14 cellular contexts compared by ENCODE assay signal in genomic region chr13:114149774-114150740, GRCh38. TPM values are rescaled to one million over a fixed set of nuclear protein-coding genes. Genes with fewer than 3 reads are reported as not detected.
DNase-seq lines count a peak whose midpoint lies in the region; ATAC-seq and TF ChIP-seq lines count a peak whose summit lies in the region.
"Had no signal": no experiment of that assay in that cellular context is flagged by ENCODE, and none has a peak within 500 bp of the region (broad histone marks: within the 10 kb centered on the region; RNA-seq: fewer than 3 reads in every experiment).

No MANE protein-coding gene starts in this region.

- no peaks in the 10 kb centered on the region for H3K4me1 ChIP-seq in sigmoid colon

- ATAC-seq in activated naive CD4-positive, alpha-beta T cell treated with anti-CD3 and anti-CD28 coated beads, Interleukin-2, amount 50 U/mL, for 72 hours: peak in 1 of 2 donors; percentile 31
- no peak for ATAC-seq in stimulated activated effector memory CD8-positive, alpha-beta T cell treated with anti-CD3 and anti-CD28 coated beads, Interleukin-12 subunit alpha, Interleukin-12 subunit beta, amount 100 ng/mL, for 72 hours
- ATAC-seq in HG03135 (IDR thresholded peaks at IDR 0.05; ENCODE audit: unreplicated experiment) (no peak), GM21825 (IDR thresholded peaks at IDR 0.05; ENCODE audit: unreplicated experiment) (no peak)
- ATAC-seq: activated CD4-positive, CD25-positive, alpha-beta regulatory T cell treated with anti-CD3 and anti-CD28 coated beads, Interleukin-2, amount 50 U/mL, for 24 hours had no signal

- POLR2A ChIA-PET in activated CD4-positive, alpha-beta T cell treated with anti-CD3 and anti-CD28 coated beads, Interleukin-2, amount 10 ng/mL, durations not matched to agents 7 days and 5 days (lab: Charles Lee): no interaction called here

- intact Hi-C loops in sigmoid colon (cut with DNase I): no loop called here

- WGBS in sigmoid colon, 2 donors: 74 to 92% methylated on average over 12 of the region's 12 CpGs

- H3K9me3 Mint-ChIP-seq in activated CD4-positive, alpha-beta T cell treated with anti-CD3 and anti-CD28 coated beads, Interleukin-2, amount 10 ng/mL, durations not matched to agents 7 days and 5 days: peaks cover 8% of the 10 kb centered on the region
- peaks cover 7% of the 10 kb centered on the region in 2 donors for H3K9me3 Mint-ChIP-seq in activated naive CD4-positive, alpha-beta T cell treated with anti-CD3 and anti-CD28 coated beads, Interleukin-2, amount 50 U/mL, for 72 hours
- peaks cover 5% of the 10 kb centered on the region for H3K9me3 Mint-ChIP-seq in stimulated activated effector memory CD8-positive, alpha-beta T cell treated with anti-CD3 and anti-CD28 coated beads, Interleukin-12 subunit alpha, Interleukin-12 subunit beta, amount 100 ng/mL, for 72 hours
- H3K9me3 Mint-ChIP-seq: endodermal cell had no signal

- DNase-seq in activated CD4-positive, alpha-beta T cell treated with anti-CD3 and anti-CD28 coated beads, Interleukin-2, amount 10 ng/mL, durations not matched to agents 7 days and 5 days: no peak
- no peak for DNase-seq in activated CD4-positive, alpha-beta T cell treated with anti-CD3 and anti-CD28 coated beads for 1 hour
- DNase-seq in NCI-H2029 treated with DMSO at 0.1 percent for 48 hours (lab: John Stamatoyannopoulos, UW): peak; percentile 80
- no peak for DNase-seq in activated naive CD4-positive, alpha-beta T cell treated with anti-CD3 and anti-CD28 coated beads, Interleukin-2, amount 50 U/mL, for 72 hours (ENCODE audit: low spot score in 2 of 2)
- DNase-seq in stimulated activated effector memory CD8-positive, alpha-beta T cell treated with anti-CD3 and anti-CD28 coated beads, Interleukin-12 subunit alpha, Interleukin-12 subunit beta, amount 100 ng/mL, for 72 hours (ENCODE audit: low spot score in 2 of 2): no peak
- no peak for DNase-seq in sigmoid colon
- DNase-seq: endodermal cell; NCI-H1930; stimulated activated CD4-positive, alpha-beta T cell treated with anti-CD3 and anti-CD28 coated beads, Interleukin-4, amount 100 ng/mL, for 24 hours had no signal

- CTCF ChIA-PET in activated CD4-positive, alpha-beta T cell treated with anti-CD3 and anti-CD28 coated beads, Interleukin-2, amount 10 ng/mL, durations not matched to agents 7 days and 5 days (lab: Charles Lee): interaction anchor here (2.3 kb wide), 1 partner anchor 11 kb away, joined by 5 read pairs; no protein-coding TSS in a partner anchor

- TF ChIP-seq EP300 in sigmoid colon (IDR thresholded peaks at IDR 0.05): no peak

- no peak for TF ChIP-seq POLR2A in sigmoid colon (IDR thresholded peaks at IDR 0.05)

- H3K27ac ChIP-seq in sigmoid colon: no peak overlapping the region

- H3K27me3 Mint-ChIP-seq in activated CD4-positive, alpha-beta T cell treated with anti-CD3 and anti-CD28 coated beads, Interleukin-2, amount 10 ng/mL, durations not matched to agents 7 days and 5 days: no peaks in the 10 kb centered on the region

- peaks cover 91% of the 10 kb centered on the region for H3K4me1 Mint-ChIP-seq in activated CD4-positive, alpha-beta T cell treated with anti-CD3 and anti-CD28 coated beads, Interleukin-2, amount 10 ng/mL, durations not matched to agents 7 days and 5 days
- H3K4me1 Mint-ChIP-seq in stimulated activated effector memory CD8-positive, alpha-beta T cell treated with anti-CD3 and anti-CD28 coated beads, Interleukin-12 subunit alpha, Interleukin-12 subunit beta, amount 100 ng/mL, for 72 hours: peaks cover 84% of the 10 kb centered on the region

- H3K4me3 ChIP-seq in sigmoid colon: no peak overlapping the region

- no peak for TF ChIP-seq CTCF in sigmoid colon (IDR thresholded peaks at IDR 0.05)

- H3K36me3 Mint-ChIP-seq in activated CD4-positive, alpha-beta T cell treated with anti-CD3 and anti-CD28 coated beads, Interleukin-2, amount 10 ng/mL, durations not matched to agents 7 days and 5 days (ENCODE audit: low read depth): peaks cover 48% of the 10 kb centered on the region
- H3K36me3 Mint-ChIP-seq in activated naive CD4-positive, alpha-beta T cell treated with anti-CD3 and anti-CD28 coated beads, Interleukin-2, amount 50 U/mL, for 72 hours: no peaks in the 10 kb centered on the region
- H3K36me3 Mint-ChIP-seq in stimulated activated effector memory CD8-positive, alpha-beta T cell treated with anti-CD3 and anti-CD28 coated beads, Interleukin-12 subunit alpha, Interleukin-12 subunit beta, amount 100 ng/mL, for 72 hours: peaks cover 10% of the 10 kb centered on the region

- H3K36me3 ChIP-seq in sigmoid colon: no peaks in the 10 kb centered on the region

- H3K4me3 Mint-ChIP-seq in activated CD4-positive, alpha-beta T cell treated with anti-CD3 and anti-CD28 coated beads, Interleukin-2, amount 10 ng/mL, durations not matched to agents 7 days and 5 days: peak overlapping the region; percentile 61
- H3K4me3 Mint-ChIP-seq in stimulated activated effector memory CD8-positive, alpha-beta T cell treated with anti-CD3 and anti-CD28 coated beads, Interleukin-12 subunit alpha, Interleukin-12 subunit beta, amount 100 ng/mL, for 72 hours: peak overlapping the region; percentile 59
- H3K4me3 Mint-ChIP-seq: endodermal cell had no signal

- peak overlapping the region; percentile 97 for H3K27ac Mint-ChIP-seq in activated CD4-positive, alpha-beta T cell treated with anti-CD3 and anti-CD28 coated beads, Interleukin-2, amount 10 ng/mL, durations not matched to agents 7 days and 5 days
- H3K27ac Mint-ChIP-seq in activated naive CD4-positive, alpha-beta T cell treated with anti-CD3 and anti-CD28 coated beads, Interleukin-2, amount 50 U/mL, for 72 hours: peak overlapping the region; percentile 93 to 98
- peak overlapping the region; percentile 91 for H3K27ac Mint-ChIP-seq in stimulated activated effector memory CD8-positive, alpha-beta T cell treated with anti-CD3 and anti-CD28 coated beads, Interleukin-12 subunit alpha, Interleukin-12 subunit beta, amount 100 ng/mL, for 72 hours
- H3K27ac Mint-ChIP-seq: endodermal cell had no signal

- H3K27me3 ChIP-seq in sigmoid colon: no peaks in the 10 kb centered on the region

- no peaks in the 10 kb centered on the region for H3K9me3 ChIP-seq in sigmoid colon

RNA-seq across cellular contexts. Expression of gene RASA3, which starts 17.6 kb away (rescaled TPM):
- 100 to 1,000 TPM; 114 to 115 TPM for total RNA-seq in activated CD4-positive, alpha-beta T cell treated with anti-CD3 and anti-CD28 coated beads, Interleukin-2, amount 10 ng/mL, durations not matched to agents 7 days and 5 days
- 10 to 100 TPM; 39.4 to 44.1 TPM for total RNA-seq in activated naive CD4-positive, alpha-beta T cell treated with anti-CD3 and anti-CD28 coated beads, Interleukin-2, amount 50 U/mL, for 72 hours
- 10 to 100 TPM; 15.0 to 22.4 (median 17.8) TPM for total RNA-seq in sigmoid colon
- 10 to 100 TPM in 1 of 3 donors, 1 to 10 TPM in 2; 4.2 to 16.9 (median 5.4) TPM for polyA plus RNA-seq in sigmoid colon

RNA-seq across cellular contexts. Expression of gene CFAP97D2, which starts 29.0 kb away (rescaled TPM):
- total RNA-seq in activated CD4-positive, alpha-beta T cell treated with anti-CD3 and anti-CD28 coated beads, Interleukin-2, amount 10 ng/mL, durations not matched to agents 7 days and 5 days: not detected
- not detected for total RNA-seq in activated naive CD4-positive, alpha-beta T cell treated with anti-CD3 and anti-CD28 coated beads, Interleukin-2, amount 50 U/mL, for 72 hours
- total RNA-seq in sigmoid colon: not detected
- polyA plus RNA-seq in sigmoid colon: under 1 TPM in 1 of 3 donors, not detected in 2; 0.04 TPM
- total RNA-seq: endodermal cell, posterior vena cava had no signal
- polyA plus RNA-seq: AG04450 had no signal
